Comparison of ENCODE assay signal across 34 cellular contexts in genomic region chr5:61677220-61677619, GRCh38.
"Had no signal": no experiment of that assay in that cellular context is flagged by ENCODE, and none has a peak within 500 bp of the region (broad histone marks: within the 10 kb centered on the region; RNA-seq: fewer than 3 reads in every experiment).

No MANE protein-coding gene starts in this region.

- DNase-seq: activated B cell treated with CpG ODN at 0.5 μM for 24 hours; activated CD4-positive, alpha-beta memory T cell treated with anti-CD3 and anti-CD28 coated beads for 36 hours; activated CD4-positive, alpha-beta T cell treated with anti-CD3 and anti-CD28 coated beads for 4 hours; activated CD4-positive, alpha-beta T cell treated with anti-CD3 and anti-CD28 coated beads, Interleukin-2, amount 10 ng/mL, durations not matched to agents 24 days and 14 days; activated CD4-positive, alpha-beta T cell treated with anti-CD3 and anti-CD28 coated beads, Interleukin-2, amount 50 U/mL, for 1 hour; activated CD4-positive, alpha-beta T cell treated with anti-CD3 and anti-CD28 coated beads, Interleukin-2, amount 50 U/mL, for 4 hours; activated CD4-positive, CD25-positive, alpha-beta regulatory T cell treated with anti-CD3 and anti-CD28 coated beads, Interleukin-2, amount 50 U/mL, for 72 hours; activated CD8-positive, alpha-beta memory T cell treated with anti-CD3 and anti-CD28 coated beads, Interleukin-2, amount 50 U/mL, for 4 hours; activated CD8-positive, alpha-beta T cell treated with anti-CD3 and anti-CD28 coated beads for 36 hours; activated effector memory CD4-positive, alpha-beta T cell treated with anti-CD3 and anti-CD28 coated beads, Interleukin-2, amount 50 U/mL, for 16 hours; activated gamma-delta T cell treated with Interleukin-2 at 50 U/mL for 16 hours; activated naive CD4-positive, alpha-beta T cell; activated naive CD4-positive, alpha-beta T cell treated with anti-CD3 and anti-CD28 coated beads for 36 hours; activated naive CD4-positive, alpha-beta T cell treated with anti-CD3 and anti-CD28 coated beads, Interleukin-2, amount 50 U/mL, for 16 hours; activated naive CD8-positive, alpha-beta T cell treated with anti-CD3 and anti-CD28 coated beads for 36 hours; activated T-cell treated with anti-CD3 and anti-CD28 coated beads for 4 hours; activated T-cell treated with anti-CD3 and anti-CD28 coated beads, Interleukin-2, amount 50 U/mL, for 1 hour; activated T-cell treated with anti-CD3 and anti-CD28 coated beads, Interleukin-2, amount 50 U/mL, for 4 hours; activated T-cell treated with anti-CD3 and anti-CD28 coated beads, Interleukin-2, amount 50 U/mL, for 72 hours; adrenal gland; amniotic stem cell; aorta; body of pancreas; brain microvascular endothelial cell; central memory CD4-positive, alpha-beta T cell; T-helper 1 cell; T-helper 2 cell; T-helper 9 cell had no signal

- FAIRE-seq: astrocyte, TTC549 had no signal

- H3K4me1 ChIP-seq: adrenal gland, breast epithelium had no signal

- H3K27ac ChIP-seq: adrenal gland, body of pancreas, brain microvascular endothelial cell, breast epithelium, VCaP had no signal

- H3K36me3 ChIP-seq: adrenal gland, brain microvascular endothelial cell, breast epithelium had no signal

- ATAC-seq: activated CD8-positive, alpha-beta T cell treated with anti-CD3 and anti-CD28 coated beads for 36 hours; activated naive CD4-positive, alpha-beta T cell treated with anti-CD3 and anti-CD28 coated beads, Interleukin-2, amount 50 U/mL, for 72 hours; activated T-cell treated with anti-CD3 and anti-CD28 coated beads, Interleukin-2, amount 50 U/mL, for 4 hours; activated T-cell treated with anti-CD3 and anti-CD28 coated beads, Interleukin-2, amount 50 U/mL, for 72 hours; activated T-helper 17 cell treated with anti-CD3 and anti-CD28 coated beads, Interleukin-2, amount 50 U/mL, for 72 hours; body of pancreas had no signal

- H3K4me3 ChIP-seq: adrenal gland, body of pancreas, breast epithelium had no signal

- H3K9me3 ChIP-seq: adrenal gland, body of pancreas, breast epithelium had no signal

- H3K27me3 ChIP-seq: adrenal gland, body of pancreas, brain microvascular endothelial cell, breast epithelium had no signal
